1 cellular context compared by ENCODE assay signal in genomic region chr1:161722406-161722805, GRCh38.
TF ChIP-seq lines count a peak whose summit lies in the region.

No MANE protein-coding gene starts in this region.

TF ChIP-seq in HCT116, 20 proteins besides CTCF, POLR2A, EP300 and RAD21:
- TF ChIP-seq ATF3 (IDR thresholded peaks at IDR 0.05): no peak
- TF ChIP-seq ZFX (IDR thresholded peaks at IDR 0.05): no peak
- TF ChIP-seq POLR2AphosphoS5 (IDR thresholded peaks at IDR 0.05; ENCODE audit: low read depth, low read length): no peak
- TF ChIP-seq YY1 (IDR thresholded peaks at IDR 0.05; ENCODE audit: extremely low read depth, insufficient replicate concordance, low read depth, low read length): no peak
- no peak for TF ChIP-seq MAX (IDR thresholded peaks at IDR 0.05)
- TF ChIP-seq SP1 (IDR thresholded peaks at IDR 0.05; ENCODE audit: low read depth): no peak
TF ChIP-seq in HCT116: peak in this region for 0.
